Comparison of ENCODE assay signal across 8 cellular contexts in the genomic region with DNA sequence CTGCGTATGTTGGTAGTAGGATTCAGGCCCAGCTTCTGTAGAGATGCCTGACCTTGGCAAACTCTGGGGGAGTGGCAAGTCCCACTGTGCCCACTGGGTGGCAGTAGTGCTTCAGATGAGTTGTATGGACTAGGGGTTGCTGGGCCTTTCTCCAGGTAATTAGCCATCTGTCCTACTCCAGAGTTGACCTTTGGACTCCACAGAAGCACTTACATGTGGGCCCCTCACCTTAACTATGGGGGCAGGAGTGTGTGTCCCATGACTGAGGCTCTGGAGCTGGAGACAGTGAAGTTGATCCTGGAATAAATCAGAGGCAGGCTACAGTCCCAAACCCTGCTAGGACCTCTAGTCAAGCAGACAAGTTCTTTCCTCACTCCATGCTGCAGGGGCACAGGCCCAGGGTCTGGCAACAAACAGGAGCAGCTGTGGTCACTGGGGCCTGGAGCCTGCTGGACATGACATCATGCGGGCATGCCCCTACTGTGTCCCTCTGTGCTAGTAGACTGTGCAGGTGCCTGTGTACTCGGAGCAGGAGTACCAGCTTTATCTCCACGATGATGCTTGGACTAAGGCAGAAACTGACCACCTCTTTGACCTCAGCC. TPM values are rescaled to one million over a fixed set of nuclear protein-coding genes. Genes with fewer than 3 reads are reported as not detected.
DNase-seq lines count a peak whose midpoint lies in the region; ATAC-seq and TF ChIP-seq lines count a peak whose summit lies in the region.

No MANE protein-coding gene starts in this region.

- H3K27me3 ChIP-seq in H9 (ENCODE audit: insufficient read depth, low read length): no peaks in the 10 kb centered on the region

- peak; percentile 39 to 51 for DNase-seq in AML-193 (lab: John Stamatoyannopoulos, UW)
- DNase-seq in H9: peak; percentile 82
- peak; percentile 76 to 84 for DNase-seq in NCI-H446 (lab: John Stamatoyannopoulos, UW)
- peak; percentile 67 to 72 for DNase-seq in activated CD4-positive, alpha-beta T cell treated with anti-CD3 and anti-CD28 coated beads for 24 hours (ENCODE audit: low read depth in 2 of 2)
- peak; percentile 84 for DNase-seq in cerebellar cortex (ENCODE audit: low spot score)
- peak; percentile 69 for DNase-seq in kidney tubule cell (ENCODE audit: low spot score)
- peak; percentile 77 to 82 for DNase-seq in stimulated activated CD4-positive, alpha-beta T cell treated with anti-CD3 and anti-CD28 coated beads, Interleukin-2, amount 100 ng/mL, for 48 hours

- no peaks in the 10 kb centered on the region for H3K79me1 ChIP-seq in H9 (ENCODE audit: insufficient read depth, low read depth, low read length, poor library complexity, severe bottlenecking)

- no peaks in the 10 kb centered on the region for H4K20me1 ChIP-seq in H9 (ENCODE audit: control insufficient read depth, insufficient read depth, insufficient read length)

- H2BK20ac ChIP-seq in H9 (ENCODE audit: low read depth, low read length, poor library complexity, severe bottlenecking): no peak overlapping the region

- H3K56ac ChIP-seq in H9 (ENCODE audit: insufficient read length, low read depth, low read length): no peak overlapping the region

- H3K27ac ChIP-seq in H9 (ENCODE audit: insufficient read length, low read depth, low read length): no peak overlapping the region

- H3K27ac Mint-ChIP-seq in H9: peak overlapping the region in 2 of 3 experiments; percentile 1 to 68; a peak in 1 of 7 replicates

- no peak overlapping the region for H4K8ac ChIP-seq in H9 (replicated peaks; ENCODE audit: insufficient read length, low read depth, low read length)

- H3K4me1 Mint-ChIP-seq in H9: peaks cover 6 to 12% of the 10 kb centered on the region in 2 experiments

- H3K36me3 Mint-ChIP-seq in H9 (ENCODE audit: insufficient read depth in 1 of 3, low read depth in 3 of 3): peaks cover 20 to 70% (median 65%) of the 10 kb centered on the region in 3 experiments

- no peaks in the 10 kb centered on the region for H3K79me2 ChIP-seq in H9 (ENCODE audit: insufficient read depth, low read length)

- TF ChIP-seq CTCF in H9 (conservative IDR thresholded peaks at IDR 0.05): peak; percentile 89

- no CpG with 5 or more reads among the region's 4 CpGs for WGBS in H9 (ENCODE audit: extremely low coverage, insufficient read length, low lambda C conversion rate)

- H2AK5ac ChIP-seq in H9 (ENCODE audit: insufficient read length, low read length): no peak overlapping the region

- peaks cover 1% of the 10 kb centered on the region; the same call in 1 of the 2 replicates for H3K27me3 Mint-ChIP-seq in H9 (ENCODE audit: low read depth)

- H2BK12ac ChIP-seq in H9 (ENCODE audit: insufficient read length, low read depth, low read length): no peak overlapping the region

- no peak overlapping the region for H2BK120ac ChIP-seq in H9 (ENCODE audit: low read depth, low read length, poor library complexity, severe bottlenecking)

- H3K9ac ChIP-seq in H9 (ENCODE audit: extremely low read depth, insufficient read length, low read length): no peak overlapping the region

- peaks cover 3% of the 10 kb centered on the region for H3K23me2 ChIP-seq in H9 (ENCODE audit: insufficient read length, low read depth, low read length, poor library complexity, severe bottlenecking)

- no peak overlapping the region for H4K91ac ChIP-seq in H9 (ENCODE audit: insufficient read length, low read depth, low read length)

- H3K9me3 ChIP-seq in H9 (ENCODE audit: control insufficient read depth, low read depth, low read length): no peaks in the 10 kb centered on the region

- no peak overlapping the region for H2BK15ac ChIP-seq in H9 (ENCODE audit: low read depth, low read length)

- no peak overlapping the region for H2AFZ ChIP-seq in H9 (ENCODE audit: low read length)

- H3K23ac ChIP-seq in H9 (ENCODE audit: insufficient read length, low read depth, low read length): no peak overlapping the region

- no peak overlapping the region for H3K4me2 ChIP-seq in H9 (ENCODE audit: insufficient read depth, insufficient read length, low read length)

- H3K4me1 ChIP-seq in H9 (ENCODE audit: insufficient read depth, low read length): no peaks in the 10 kb centered on the region

- no peak overlapping the region for H3K18ac ChIP-seq in H9 (ENCODE audit: insufficient read length, low read depth, low read length)

- H3T11ph ChIP-seq in H9 (ENCODE audit: low read length): no peak overlapping the region

- H3K4me3 Mint-ChIP-seq in H9: no peak overlapping the region; a peak in 1 of 5 replicates

- no peak for ATAC-seq in GM18909 (IDR thresholded peaks at IDR 0.05; ENCODE audit: poor library complexity, unreplicated experiment)

- H3K14ac ChIP-seq in H9 (ENCODE audit: insufficient read depth, low read length): no peak overlapping the region

- H3K9me3 Mint-ChIP-seq in H9: no peaks in the 10 kb centered on the region

- no peak overlapping the region for H4K5ac ChIP-seq in H9 (ENCODE audit: insufficient read length, low read depth, low read length)

- no peak overlapping the region for H2BK5ac ChIP-seq in H9 (ENCODE audit: insufficient read length, low read length)

- no peak overlapping the region for H3K4ac ChIP-seq in H9 (ENCODE audit: low read depth, low read length)

RNA-seq across cellular contexts. Expression of gene DMAP1, which starts 4.6 kb away (rescaled TPM):
- 54.7 and 55.3 TPM in 2 replicates for total RNA-seq in H9 (2021)
